8 cellular contexts compared by ENCODE assay signal in the genomic region with DNA sequence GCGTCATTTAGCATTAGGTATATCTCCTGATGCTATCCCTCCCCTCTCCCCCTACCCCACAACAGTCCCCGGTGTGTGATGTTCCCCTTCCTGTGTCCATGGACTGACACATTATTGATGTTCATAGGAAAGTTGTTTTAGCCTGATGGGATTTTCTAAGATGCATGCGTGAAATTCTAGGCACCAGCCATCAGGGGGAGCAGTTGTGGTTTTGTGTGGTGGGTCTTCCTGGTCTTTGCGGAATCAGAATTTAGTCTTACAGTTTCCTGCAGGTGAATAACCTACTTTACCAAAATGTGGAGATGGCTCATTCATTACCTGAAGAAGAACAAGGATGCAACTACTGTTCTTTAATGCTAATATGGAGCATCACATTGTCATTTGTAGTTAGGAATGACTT.
DNase-seq lines count a peak whose midpoint lies in the region; ATAC-seq, FAIRE-seq and TF ChIP-seq lines count a peak whose summit lies in the region.

No MANE protein-coding gene starts in this region.

- H3K27me3 Mint-ChIP-seq in activated naive CD4-positive, alpha-beta T cell treated with anti-CD3 and anti-CD28 coated beads, Interleukin-2, amount 10 ng/mL, durations not matched to agents 7 days and 5 days, result no peaks in the 10 kb centered on the region

- CTCF ChIA-PET in activated naive CD4-positive, alpha-beta T cell treated with anti-CD3 and anti-CD28 coated beads, Interleukin-2, amount 10 ng/mL, durations not matched to agents 7 days and 5 days (lab: Charles Lee), result interaction anchor here (1.0 to 1.5 kb wide), 2 partner anchors 630 to 631 kb away, joined by 4 read pairs; no protein-coding TSS in a partner anchor

- intact Hi-C loops in uterus (cut with DNase I; ENCODE audit: low total_unique reads), result no loop called here

- H3K36me3 ChIP-seq in keratinocyte (ENCODE audit: control insufficient read depth in 2 of 2, extremely low read depth in 1 of 2, insufficient read depth in 2 of 2, low read length in 2 of 2) (no peaks in the 10 kb centered on the region), uterus (no peaks in the 10 kb centered on the region)

- H4K20me1 ChIP-seq in keratinocyte (ENCODE audit: control insufficient read depth, extremely low read depth, insufficient read depth, low read length), result no peaks in the 10 kb centered on the region

- no peak overlapping the region for H3K27ac Mint-ChIP-seq in activated naive CD4-positive, alpha-beta T cell treated with anti-CD3 and anti-CD28 coated beads, Interleukin-2, amount 10 ng/mL, durations not matched to agents 7 days and 5 days

- no peak overlapping the region for H2AFZ ChIP-seq in keratinocyte (ENCODE audit: control insufficient read depth, low read length)

- dilution Hi-C loops in keratinocyte (cut with MboI; ENCODE audit: extremely low pct_ligation_motif_present, low sequenced_read_pairs), result no loop called here

- H3K4me3 ChIP-seq in keratinocyte (ENCODE audit: control insufficient read depth in 2 of 3, extremely low read depth in 1 of 3, insufficient read depth in 2 of 3, low read depth in 1 of 3, low read length in 3 of 3), result no peak overlapping the region
- H3K4me3 ChIP-seq in uterus, result no peak overlapping the region

- TF ChIP-seq CTCF in keratinocyte (optimal IDR thresholded peaks at IDR 0.05 in 1 of 3, IDR thresholded peaks at IDR 0.05 in 1 of 3, conservative IDR thresholded peaks at IDR 0.05 in 1 of 3; ENCODE audit: extremely low read depth in 1 of 3, insufficient read depth in 2 of 3, low read length in 3 of 3), result peak; percentile 57 to 66 (median 63)
- peak in 3 of 4 experiments; percentile 11 to 31 (median 14) for TF ChIP-seq CTCF in uterus (IDR thresholded peaks at IDR 0.05)

- FAIRE-seq in keratinocyte (lab: Jason Lieb, UNC), result no peak

- no peaks in the 10 kb centered on the region for H3K9me1 ChIP-seq in keratinocyte (ENCODE audit: control insufficient read depth, extremely low read depth, insufficient read depth, low read length)

- H3K4me3 Mint-ChIP-seq in activated naive CD4-positive, alpha-beta T cell treated with anti-CD3 and anti-CD28 coated beads, Interleukin-2, amount 10 ng/mL, durations not matched to agents 7 days and 5 days, result no peak overlapping the region

- H3K9me3 ChIP-seq in keratinocyte (ENCODE audit: control insufficient read depth, low read depth, low read length), result no peaks in the 10 kb centered on the region
- H3K9me3 ChIP-seq in uterus, result no peaks in the 10 kb centered on the region

- no peak for TF ChIP-seq POLR2A in uterus (IDR thresholded peaks at IDR 0.05)

- peak overlapping the region; percentile 10 for H3K4me2 ChIP-seq in keratinocyte (ENCODE audit: control insufficient read depth, extremely low read depth, insufficient read depth, low read depth, low read length)

- DNase-seq in AG08395 (ENCODE audit: low spot score) (peak; percentile 19), EL (peak; percentile 62), NCI-H1694 (lab: John Stamatoyannopoulos, UW) (peak; percentile 7), keratinocyte (ENCODE audit: low read depth, low spot score) (no peak), uterus (no peak)
- peak; percentile 53 for DNase-seq in activated naive CD4-positive, alpha-beta T cell treated with anti-CD3 and anti-CD28 coated beads, Interleukin-2, amount 10 ng/mL, durations not matched to agents 7 days and 5 days

- no peaks in the 10 kb centered on the region for H3K4me1 Mint-ChIP-seq in activated naive CD4-positive, alpha-beta T cell treated with anti-CD3 and anti-CD28 coated beads, Interleukin-2, amount 10 ng/mL, durations not matched to agents 7 days and 5 days

- ATAC-seq in GM18858 (IDR thresholded peaks at IDR 0.05; ENCODE audit: unreplicated experiment) (no peak), GM18873 (IDR thresholded peaks at IDR 0.05; ENCODE audit: low FRiP score, unreplicated experiment) (no peak)

- peaks cover 55% of the 10 kb centered on the region for H3K4me1 ChIP-seq in keratinocyte (ENCODE audit: control insufficient read depth, extremely low read depth, insufficient read depth, low read length)
- H3K4me1 ChIP-seq in uterus, result no peaks in the 10 kb centered on the region

- H3K27me3 ChIP-seq in keratinocyte (ENCODE audit: control insufficient read depth, extremely low read depth, insufficient read depth, low read length), result no peaks in the 10 kb centered on the region
- no peaks in the 10 kb centered on the region for H3K27me3 ChIP-seq in uterus

- no peaks in the 10 kb centered on the region for H3K36me3 Mint-ChIP-seq in activated naive CD4-positive, alpha-beta T cell treated with anti-CD3 and anti-CD28 coated beads, Interleukin-2, amount 10 ng/mL, durations not matched to agents 7 days and 5 days

- no peak overlapping the region for H3K27ac ChIP-seq in keratinocyte (ENCODE audit: control insufficient read depth, insufficient read depth, low read length)
- no peak overlapping the region for H3K27ac ChIP-seq in uterus

- no peaks in the 10 kb centered on the region for H3K9me3 Mint-ChIP-seq in activated naive CD4-positive, alpha-beta T cell treated with anti-CD3 and anti-CD28 coated beads, Interleukin-2, amount 10 ng/mL, durations not matched to agents 7 days and 5 days

- no peaks in the 10 kb centered on the region for H3K79me2 ChIP-seq in keratinocyte (ENCODE audit: control insufficient read depth, insufficient read depth, low read length)

- H3K9ac ChIP-seq in keratinocyte (ENCODE audit: control insufficient read depth, extremely low read depth, insufficient read depth, low read length), result no peak overlapping the region

Comparison
In these comparisons a context has a peak if more than half of its experiments do, and no peak if none do; other contexts are left out.
1. DNase-seq: peak in AG08395 (single experiment), EL (single experiment), NCI-H1694 (single experiment) and activated naive CD4-positive, alpha-beta T cell treated with anti-CD3 and anti-CD28 coated beads, Interleukin-2, amount 10 ng/mL, durations not matched to agents 7 days and 5 days (single experiment); none in keratinocyte (single experiment) and uterus (0 of 2).